21 cellular contexts compared by ENCODE assay signal in genomic region chr9:4799775-4800174, GRCh38.
"Had no signal": no experiment of that assay in that cellular context is flagged by ENCODE, and none has a peak within 500 bp of the region (broad histone marks: within the 10 kb centered on the region; RNA-seq: fewer than 3 reads in every experiment).

No MANE protein-coding gene starts in this region.

- H3K36me3 Mint-ChIP-seq: natural killer cell had no signal

- H3K27ac ChIP-seq: epithelial cell of prostate, prostate gland, right atrium auricular region, thyroid gland had no signal

- ATAC-seq: activated T-cell treated with anti-CD3 and anti-CD28 coated beads, Interleukin-2, amount 50 U/mL, for 72 hours; left lobe of liver; natural killer cell; stimulated activated naive CD8-positive, alpha-beta T cell treated with anti-CD3 and anti-CD28 coated beads, Interleukin-15, Interleukin-2, amounts not matched to agents 100 U/mL and 50 U/mL, for 24 hours; T-cell had no signal

- DNase-seq: activated CD4-positive, alpha-beta memory T cell treated with anti-CD3 and anti-CD28 coated beads for 36 hours; activated CD4-positive, alpha-beta T cell treated with anti-CD3 and anti-CD28 coated beads for 48 hours; activated effector memory CD4-positive, alpha-beta T cell treated with Interleukin-2 at 50 U/mL for 16 hours; activated naive CD4-positive, alpha-beta T cell treated with anti-CD3 and anti-CD28 coated beads, Interleukin-2, amount 10 ng/mL, durations not matched to agents 7 days and 5 days; activated T-cell treated with anti-CD3 and anti-CD28 coated beads, Interleukin-2, amount 50 U/mL, for 72 hours; amygdala; cerebellar nuclear complex; foreskin fibroblast; midbrain; natural killer cell; stimulated activated CD4-positive, alpha-beta T cell treated with anti-CD3 and anti-CD28 coated beads, Interleukin-12 subunit alpha, Interleukin-12 subunit beta, amount 100 ng/mL, for 4 hours; stimulated activated CD4-positive, alpha-beta T cell treated with anti-CD3 and anti-CD28 coated beads, Interleukin-4, amount 100 ng/mL, for 4 hours; stimulated activated naive CD8-positive, alpha-beta T cell treated with anti-CD3 and anti-CD28 coated beads, Interleukin-15, Interleukin-2, amounts not matched to agents 100 U/mL and 50 U/mL, for 24 hours; substantia nigra; T-cell; thyroid gland had no signal

- H3K4me3 Mint-ChIP-seq: activated CD4-positive, alpha-beta memory T cell treated with anti-CD3 and anti-CD28 coated beads for 36 hours; activated naive CD4-positive, alpha-beta T cell treated with anti-CD3 and anti-CD28 coated beads, Interleukin-2, amount 10 ng/mL, durations not matched to agents 7 days and 5 days; activated T-cell treated with anti-CD3 and anti-CD28 coated beads, Interleukin-2, amount 50 U/mL, for 72 hours; natural killer cell; T-cell had no signal

- H3K27ac Mint-ChIP-seq: activated CD4-positive, alpha-beta memory T cell treated with anti-CD3 and anti-CD28 coated beads for 36 hours; activated naive CD4-positive, alpha-beta T cell treated with anti-CD3 and anti-CD28 coated beads, Interleukin-2, amount 10 ng/mL, durations not matched to agents 7 days and 5 days had no signal

- H3K27me3 ChIP-seq: right atrium auricular region, thyroid gland had no signal

- H3K4me1 ChIP-seq: prostate gland, thyroid gland had no signal

- H3K9me3 Mint-ChIP-seq: natural killer cell, T-cell had no signal

- H3K36me3 ChIP-seq: prostate gland, right atrium auricular region, thyroid gland had no signal

- FAIRE-seq: urothelium cell line had no signal

- H3K9me3 ChIP-seq: prostate gland, right atrium auricular region, thyroid gland had no signal

- H3K4me3 ChIP-seq: prostate gland, right atrium auricular region, thyroid gland had no signal

- H3K27me3 Mint-ChIP-seq: activated CD4-positive, alpha-beta memory T cell treated with anti-CD3 and anti-CD28 coated beads for 36 hours; activated naive CD4-positive, alpha-beta T cell treated with anti-CD3 and anti-CD28 coated beads, Interleukin-2, amount 10 ng/mL, durations not matched to agents 7 days and 5 days; T-cell had no signal
